In the genomic region with DNA sequence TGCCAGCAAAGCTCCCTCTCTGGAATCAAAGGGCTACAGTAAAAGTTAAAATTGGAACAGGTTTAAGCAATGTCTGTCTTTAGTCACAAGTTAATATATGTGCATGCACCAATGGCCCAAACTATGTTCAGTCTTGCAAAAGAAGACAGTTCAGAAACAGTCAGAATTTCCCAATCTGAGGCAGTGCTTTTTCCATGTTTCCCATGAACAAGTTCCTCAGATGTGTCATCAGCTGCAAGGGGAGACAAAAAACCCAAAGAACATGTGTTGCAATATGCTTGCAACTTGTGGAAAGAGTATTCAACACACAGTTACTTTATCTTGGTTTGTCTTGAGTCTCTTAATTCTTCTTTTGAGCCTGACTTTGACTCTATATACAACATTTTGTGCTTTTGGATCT, we compare ENCODE assay signal across 16 cellular contexts.
DNase-seq lines count a peak whose midpoint lies in the region; FAIRE-seq and TF ChIP-seq lines count a peak whose summit lies in the region.
"Had no signal": no experiment of that assay in that cellular context is flagged by ENCODE, and none has a peak within 500 bp of the region (broad histone marks: within the 10 kb centered on the region; RNA-seq: fewer than 3 reads in every experiment).

No MANE protein-coding gene starts in this region.

- no peak overlapping the region for H2AK5ac ChIP-seq in mesendoderm (ENCODE audit: low read length)

- H3K4me2 ChIP-seq in GM23248 (ENCODE audit: unreplicated experiment) (peak overlapping the region; percentile 26), mesendoderm (ENCODE audit: low read length) (no peak overlapping the region)
- H3K4me2 ChIP-seq: KMS-11 had no signal

- H3K36me3 ChIP-seq in GM23248 (ENCODE audit: low read depth) (no peaks in the 10 kb centered on the region), mesendoderm (ENCODE audit: control insufficient read depth, insufficient read depth, low read length) (no peaks in the 10 kb centered on the region)
- H3K36me3 ChIP-seq: cardiac muscle cell, left ventricle myocardium inferior, neutrophil had no signal

- no peaks in the 10 kb centered on the region for H3K79me1 ChIP-seq in mesendoderm (ENCODE audit: low read length)

- no peak overlapping the region for H3K18ac ChIP-seq in mesendoderm (ENCODE audit: low read length)

- H2BK15ac ChIP-seq in mesendoderm (replicated peaks; ENCODE audit: low read depth), result no peak overlapping the region

- no peak for FAIRE-seq in HTR-8/SVneo (lab: Jason Lieb, UNC)
- FAIRE-seq in GM19239 (lab: Jason Lieb, UNC), result no peak

- in situ Hi-C loops in GM23248 (cut with MboI), result no loop called here

- H3K4me1 ChIP-seq in GM23248 (ENCODE audit: insufficient read depth) (peaks cover 11% of the 10 kb centered on the region), mesendoderm (ENCODE audit: control insufficient read depth, low read depth, low read length) (no peaks in the 10 kb centered on the region)
- H3K4me1 ChIP-seq: left ventricle myocardium inferior had no signal

- no peaks in the 10 kb centered on the region for H3K9me2 ChIP-seq in GM23248 (ENCODE audit: insufficient read depth)

- H3K4me3 ChIP-seq in GM23248 (no peak overlapping the region), epithelial cell of proximal tubule (ENCODE audit: low read depth, low read length) (no peak overlapping the region), mesendoderm (ENCODE audit: low read length) (no peak overlapping the region)
- H3K4me3 ChIP-seq: cardiac muscle cell, left ventricle myocardium inferior had no signal

- H3K9me3 ChIP-seq in GM23248 (ENCODE audit: low read depth), result no peaks in the 10 kb centered on the region
- H3K9me3 ChIP-seq: left ventricle myocardium inferior, neutrophil had no signal

- H3K27ac ChIP-seq in GM23248, result peak overlapping the region; percentile 71
- no peak overlapping the region for H3K27ac ChIP-seq in mesendoderm (ENCODE audit: low read depth, low read length)
- H3K27ac ChIP-seq: cardiac muscle cell, KMS-11, left ventricle myocardium inferior, neutrophil, VCaP had no signal

- no peak overlapping the region for H2AFZ ChIP-seq in GM23248

- H4K20me1 ChIP-seq in GM23248 (ENCODE audit: insufficient read depth), result no peaks in the 10 kb centered on the region

- H2BK120ac ChIP-seq in mesendoderm (ENCODE audit: low read depth, low read length), result no peak overlapping the region

- no peak overlapping the region for H3K4ac ChIP-seq in mesendoderm (ENCODE audit: low read depth, low read length)

- H3K9ac ChIP-seq in GM23248, result peak overlapping the region; percentile 39
- H3K9ac ChIP-seq in mesendoderm (ENCODE audit: low read length), result no peak overlapping the region
- H3K9ac ChIP-seq: KMS-11 had no signal

- no peak overlapping the region for H3K56ac ChIP-seq in mesendoderm (ENCODE audit: low read length)

- H3F3A ChIP-seq in GM23248 (ENCODE audit: insufficient read depth), result peaks cover 5% of the 10 kb centered on the region

- H3K27me3 ChIP-seq in GM23248 (replicated peaks; ENCODE audit: insufficient read depth) (no peaks in the 10 kb centered on the region), mesendoderm (ENCODE audit: insufficient read depth, low read length, poor library complexity) (no peaks in the 10 kb centered on the region)
- H3K27me3 ChIP-seq: cardiac muscle cell had no signal

- H2BK5ac ChIP-seq in mesendoderm (ENCODE audit: low read length), result no peak overlapping the region

- H3K79me2 ChIP-seq in GM23248 (ENCODE audit: insufficient read depth), result no peaks in the 10 kb centered on the region
- H3K79me2 ChIP-seq in mesendoderm (ENCODE audit: control insufficient read depth, insufficient read depth, low read length), result no peaks in the 10 kb centered on the region

- H3K23ac ChIP-seq in mesendoderm (ENCODE audit: low read length), result no peak overlapping the region

- DNase-seq in GM23248 (peak; percentile 96), RKO (ENCODE audit: low spot score) (peak; percentile 11), epithelial cell of proximal tubule (ENCODE audit: low read depth) (peak; percentile 96), renal cortical epithelial cell (ENCODE audit: low read depth) (peak; percentile 97), HTR-8/SVneo (ENCODE audit: insufficient read length, low spot score) (no peak), GM19239 (ENCODE audit: insufficient read length, low spot score) (no peak), mesendoderm (no peak)
- no peak for DNase-seq in stimulated activated CD4-positive, alpha-beta T cell treated with anti-CD3 and anti-CD28 coated beads, Interleukin-4, amount 100 ng/mL, for 24 hours
- DNase-seq: Calu3, left ventricle myocardium inferior, NCI-H2227 treated with DMSO at 0.1 percent for 48 hours, RPMI8226 had no signal

- H4K8ac ChIP-seq in mesendoderm (ENCODE audit: low read depth, low read length), result no peak overlapping the region

- TF ChIP-seq CTCF in epithelial cell of proximal tubule (conservative IDR thresholded peaks at IDR 0.05; ENCODE audit: low read depth, low read length), result no peak

- H4K5ac ChIP-seq in mesendoderm (ENCODE audit: low read length), result no peak overlapping the region

Comparison
In these comparisons a context has a peak if more than half of its experiments do, and no peak if none do; other contexts are left out.
1. DNase-seq: peak in GM23248 (single experiment), RKO (single experiment), epithelial cell of proximal tubule (single experiment) and renal cortical epithelial cell (single experiment); none in HTR-8/SVneo (single experiment), GM19239 (single experiment), mesendoderm (single experiment) and stimulated activated CD4-positive, alpha-beta T cell treated with anti-CD3 and anti-CD28 coated beads, Interleukin-4, amount 100 ng/mL, for 24 hours (single experiment).